In genomic region chr2:88187038-88187676, GRCh38 we compare ENCODE assay signal across 9 cellular contexts. TPM values are rescaled to one million over a fixed set of nuclear protein-coding genes. Genes with fewer than 3 reads are reported as not detected.
A peak's percentile ranks its signal among the peaks of the same experiment; 100 is the strongest.
DNase-seq lines count a peak whose midpoint lies in the region; ATAC-seq and TF ChIP-seq lines count a peak whose summit lies in the region.
"Had no signal": no experiment of that assay in that cellular context is flagged by ENCODE, and none has a peak within 500 bp of the region (broad histone marks: within the 10 kb centered on the region; RNA-seq: fewer than 3 reads in every experiment).

No MANE protein-coding gene starts in this region.

- no peak overlapping the region for H3K4me3 ChIP-seq in GM12865 (ENCODE audit: low read depth, low read length)
- H3K4me3 ChIP-seq in psoas muscle = no peak overlapping the region

- ATAC-seq in Right ventricle myocardium superior (ENCODE audit: poor library complexity) (peak; percentile 84), psoas muscle (peak; percentile 71 to 95 (median 80)), GM21528 (IDR thresholded peaks at IDR 0.05; ENCODE audit: low FRiP score, unreplicated experiment) (no peak)

- peaks cover 3% of the 10 kb centered on the region for H3K36me3 Mint-ChIP-seq in activated naive CD4-positive, alpha-beta T cell treated with anti-CD3 and anti-CD28 coated beads for 36 hours (ENCODE audit: low read depth)

- peaks cover 20% of the 10 kb centered on the region for H3K4me1 Mint-ChIP-seq in activated naive CD4-positive, alpha-beta T cell treated with anti-CD3 and anti-CD28 coated beads for 36 hours (ENCODE audit: low read depth)

- intact Hi-C loops in activated naive CD4-positive, alpha-beta T cell treated with anti-CD3 and anti-CD28 coated beads for 36 hours (cut with micrococcal nuclease) = loop anchor here (1.0 kb wide), 1 partner anchor 127 kb away; no protein-coding TSS in a partner anchor
- intact Hi-C loops in Right ventricle myocardium superior (cut with DNase I) (no loop called here), psoas muscle (cut with DNase I) (loop anchor here in 1 of 2 donors (5.0 kb wide), 1 partner anchor 130 kb away; the partner anchor contains the start of gene KRCC1)

- H3K27ac ChIP-seq in 22Rv1 = no peak overlapping the region
- no peak overlapping the region for H3K27ac ChIP-seq in psoas muscle

- H3K27me3 ChIP-seq in psoas muscle (ENCODE audit: insufficient read depth in 3 of 3, low read length in 2 of 3) = no peaks in the 10 kb centered on the region

- H3K9me3 Mint-ChIP-seq in activated naive CD4-positive, alpha-beta T cell treated with anti-CD3 and anti-CD28 coated beads for 36 hours = peaks cover 3% of the 10 kb centered on the region

- H3K36me3 ChIP-seq in psoas muscle (ENCODE audit: insufficient read depth in 1 of 2, low read depth in 1 of 2) = peaks cover 0 to 44% of the 10 kb centered on the region in 2 donors

- H3K9me3 ChIP-seq in psoas muscle = no peaks in the 10 kb centered on the region

- WGBS in psoas muscle, 3 donors = 33 to 46% (median 38%) methylated on average over 7 of the region's 7 CpGs

- no peak overlapping the region for H3K27ac Mint-ChIP-seq in activated naive CD4-positive, alpha-beta T cell treated with anti-CD3 and anti-CD28 coated beads for 36 hours
- H3K27ac Mint-ChIP-seq: activated naive CD8-positive, alpha-beta T cell had no signal

- H3K27me3 Mint-ChIP-seq in activated naive CD4-positive, alpha-beta T cell treated with anti-CD3 and anti-CD28 coated beads for 36 hours (ENCODE audit: low read depth) = peaks cover 1% of the 10 kb centered on the region

- peak; percentile 72 for TF ChIP-seq CTCF in 22Rv1 (IDR thresholded peaks at IDR 0.05)
- peak; percentile 43 for TF ChIP-seq CTCF in GM12865 (IDR thresholded peaks at IDR 0.05; ENCODE audit: insufficient read depth, low read depth, low read length, missing control alignments)
- TF ChIP-seq CTCF in psoas muscle (IDR thresholded peaks at IDR 0.05) = peak; percentile 70

- DNase-seq in GM12865 (ENCODE audit: low read depth) (peak; percentile 27), NCI-H2171 treated with DMSO at 0.1 percent for 48 hours (lab: John Stamatoyannopoulos, UW) (peak; percentile 53), Right ventricle myocardium superior (peak; percentile 75), psoas muscle (peak; percentile 49 to 85), NOMO-1 (lab: John Stamatoyannopoulos, UW; ENCODE audit: unreplicated experiment in 2 of 2) (no peak)
- DNase-seq in activated naive CD4-positive, alpha-beta T cell treated with anti-CD3 and anti-CD28 coated beads for 36 hours = peak; percentile 76

- no peak overlapping the region for H3K4me3 Mint-ChIP-seq in activated naive CD4-positive, alpha-beta T cell treated with anti-CD3 and anti-CD28 coated beads for 36 hours
- H3K4me3 Mint-ChIP-seq: activated naive CD8-positive, alpha-beta T cell had no signal

- no peaks in the 10 kb centered on the region for H3K4me1 ChIP-seq in psoas muscle

- CTCF ChIA-PET in activated naive CD4-positive, alpha-beta T cell treated with anti-CD3 and anti-CD28 coated beads for 36 hours (lab: Charles Lee) = interaction anchor here (0.7 to 2.6 kb wide), 4 partner anchors 8 to 127 kb away, joined by 3 to 10 read pairs (median 4); no protein-coding TSS in a partner anchor

RNA-seq across cellular contexts. Expression of gene THNSL2, which starts 17.0 kb away (rescaled TPM):
- total RNA-seq in activated naive CD4-positive, alpha-beta T cell treated with anti-CD3 and anti-CD28 coated beads for 36 hours = under 1 TPM; 0.10 to 0.21 TPM
- total RNA-seq in Right ventricle myocardium superior (27.4 TPM), psoas muscle (10 to 100 TPM; 49.6 to 71.7 (median 58.0) TPM)
- 10 to 100 TPM; 12.4 to 50.2 (median 40.3) TPM for polyA plus RNA-seq in psoas muscle

RNA-seq across cellular contexts. Expression of gene FABP1, which starts 59.3 kb away (rescaled TPM):
- not detected for total RNA-seq in activated naive CD4-positive, alpha-beta T cell treated with anti-CD3 and anti-CD28 coated beads for 36 hours
- not detected for total RNA-seq in Right ventricle myocardium superior
- total RNA-seq in psoas muscle = under 1 TPM in 3 of 4 donors, not detected in 1; 0.52 to 0.89 (median 0.65) TPM
- polyA plus RNA-seq in psoas muscle = 1 to 10 TPM in 2 of 3 donors, not detected in 1; 1.6 to 4.5 TPM

Comparison
In these comparisons a context has a peak if more than half of its experiments do, and no peak if none do; other contexts are left out.
1. DNase-seq: peak in GM12865 (single experiment), NCI-H2171 treated with DMSO at 0.1 percent for 48 hours (single experiment), activated naive CD4-positive, alpha-beta T cell treated with anti-CD3 and anti-CD28 coated beads for 36 hours (single experiment), Right ventricle myocardium superior (single experiment) and psoas muscle (2 of 2); none in NOMO-1 (0 of 2).
2. RNA of gene THNSL2, which starts 17.0 kb away (total RNA-seq): 49.6 to 71.7 TPM in psoas muscle and 27.4 TPM in Right ventricle myocardium superior (single experiment); 0.10 to 0.21 TPM in activated naive CD4-positive, alpha-beta T cell treated with anti-CD3 and anti-CD28 coated beads for 36 hours; every median in the first group is over 10 times any median in the second.
3. Peak in every context shown above with its lines, with median percentiles within 50 percentile points of each other: CTCF ChIP-seq.